Comparison of ENCODE assay signal across 8 cellular contexts in genomic region chrX:39242187-39242586, GRCh38.
DNase-seq lines count a peak whose midpoint lies in the region; ATAC-seq and TF ChIP-seq lines count a peak whose summit lies in the region.

No MANE protein-coding gene starts in this region.

- CTCF ChIA-PET in naive thymus-derived CD4-positive, alpha-beta T cell (lab: Charles Lee): interaction anchor here (1.3 to 1.4 kb wide), 2 partner anchors 79 to 492 kb away, joined by 4 to 5 read pairs; no protein-coding TSS in a partner anchor

- no peaks in the 10 kb centered on the region for H3K9me3 ChIP-seq in colonic mucosa
- H3K9me3 ChIP-seq in naive thymus-derived CD4-positive, alpha-beta T cell (ENCODE audit: control insufficient read depth in 2 of 3, low read length in 3 of 3): no peaks in the 10 kb centered on the region

- DNase-seq in AG08395 (ENCODE audit: low spot score) (peak; percentile 13), GM13977 (ENCODE audit: low spot score) (peak; percentile 10), NCI-H460 (ENCODE audit: extremely low read depth, low read depth) (peak; percentile 20), colonic mucosa (peak; percentile 64), mesenteric fat pad (ENCODE audit: low spot score) (no peak)
- peak in 6 of 9 donors; percentile 7 to 31 (median 16) for DNase-seq in naive thymus-derived CD4-positive, alpha-beta T cell

- intact Hi-C loops in colonic mucosa (cut with DNase I): loop anchor here (10.0 kb wide), 1 partner anchor 487 kb away; no protein-coding TSS in a partner anchor
- intact Hi-C loops in naive thymus-derived CD4-positive, alpha-beta T cell (cut with micrococcal nuclease): loop anchor here (1.0 to 5.0 kb wide), 6 partner anchors 80 to 577 kb away; no protein-coding TSS in a partner anchor

- H3K4me3 ChIP-seq in colonic mucosa: no peak overlapping the region
- H3K4me3 ChIP-seq in naive thymus-derived CD4-positive, alpha-beta T cell (ENCODE audit: low read length): no peak overlapping the region

- no peak overlapping the region for H3K4me3 Mint-ChIP-seq in naive thymus-derived CD4-positive, alpha-beta T cell

- H3K4me1 ChIP-seq in colonic mucosa: no peaks in the 10 kb centered on the region
- no peaks in the 10 kb centered on the region for H3K4me1 ChIP-seq in naive thymus-derived CD4-positive, alpha-beta T cell (ENCODE audit: control insufficient read depth in 2 of 2, insufficient read depth in 2 of 2, low read length in 2 of 2)

- H3K9ac ChIP-seq in colonic mucosa (ENCODE audit: low read depth in 2 of 2, low read length in 2 of 2): no peak overlapping the region

- H3K36me3 Mint-ChIP-seq in naive thymus-derived CD4-positive, alpha-beta T cell: no peaks in the 10 kb centered on the region

- in situ Hi-C loops in GM13977 (cut with MboI; ENCODE audit: low pct_unique_long_range_greater_than_20kb, low sequenced_read_pairs, unreplicated experiment): no loop called here

- no peak for ATAC-seq in naive thymus-derived CD4-positive, alpha-beta T cell
- ATAC-seq in GM21737 (IDR thresholded peaks at IDR 0.05; ENCODE audit: unreplicated experiment) (no peak), GM19035 (IDR thresholded peaks at IDR 0.05; ENCODE audit: unreplicated experiment) (no peak)

- H3K36me3 ChIP-seq in colonic mucosa: no peaks in the 10 kb centered on the region
- H3K36me3 ChIP-seq in naive thymus-derived CD4-positive, alpha-beta T cell (ENCODE audit: control insufficient read depth in 2 of 3, insufficient read depth in 3 of 3, low read length in 3 of 3): no peaks in the 10 kb centered on the region

- TF ChIP-seq CTCF in GM13977 (IDR thresholded peaks at IDR 0.05; ENCODE audit: extremely low read depth, insufficient read depth, missing control alignments) (peak; percentile 52), colonic mucosa (IDR thresholded peaks at IDR 0.05) (peak; percentile 45)

- H3K27ac ChIP-seq in colonic mucosa: no peak overlapping the region
- H3K27ac ChIP-seq in naive thymus-derived CD4-positive, alpha-beta T cell (ENCODE audit: low read depth, low read length): no peak overlapping the region

- H3K9me3 Mint-ChIP-seq in naive thymus-derived CD4-positive, alpha-beta T cell: peaks cover 0 to 4% (median 0%) of the 10 kb centered on the region in 11 donors

- peaks cover 0 to 14% (median 0%) of the 10 kb centered on the region in 7 donors for H3K4me1 Mint-ChIP-seq in naive thymus-derived CD4-positive, alpha-beta T cell

- no peaks in the 10 kb centered on the region for H3K27me3 ChIP-seq in colonic mucosa
- no peaks in the 10 kb centered on the region for H3K27me3 ChIP-seq in naive thymus-derived CD4-positive, alpha-beta T cell (ENCODE audit: control insufficient read depth in 2 of 2, insufficient read depth in 2 of 2, low read length in 2 of 2)

- H3K27me3 Mint-ChIP-seq in naive thymus-derived CD4-positive, alpha-beta T cell: no peaks in the 10 kb centered on the region

- POLR2A ChIA-PET in naive thymus-derived CD4-positive, alpha-beta T cell (lab: Charles Lee): no interaction called here

- H3K27ac Mint-ChIP-seq in naive thymus-derived CD4-positive, alpha-beta T cell: no peak overlapping the region
